27 cellular contexts compared by ENCODE assay signal in genomic region chr11:80694385-80694784, GRCh38.
"Had no signal": no experiment of that assay in that cellular context is flagged by ENCODE, and none has a peak within 500 bp of the region (broad histone marks: within the 10 kb centered on the region; RNA-seq: fewer than 3 reads in every experiment).

No MANE protein-coding gene starts in this region.

- DNase-seq: dorsolateral prefrontal cortex; effector CD4-positive, alpha-beta T cell; erythroblast; gastrocnemius medialis; head of caudate nucleus; kidney; left cardiac atrium; left lung; mesendoderm; midbrain; naive thymus-derived CD8-positive, alpha-beta T cell; nephron progenitor cell; nucleus accumbens; stimulated activated CD4-positive, alpha-beta T cell treated with anti-CD3 and anti-CD28 coated beads, Interleukin-12 subunit alpha, Interleukin-12 subunit beta, amount 100 ng/mL, for 4 hours; stimulated activated CD4-positive, alpha-beta T cell treated with anti-CD3 and anti-CD28 coated beads, Interleukin-1b, Interleukin-23, amount 100 ng/mL, for 48 hours; stimulated activated CD4-positive, alpha-beta T cell treated with anti-CD3 and anti-CD28 coated beads, Interleukin-4, amount 100 ng/mL, for 1 hour; stimulated activated CD8-positive, alpha-beta memory T cell treated with anti-CD3 and anti-CD28 coated beads, Interleukin-4, amount 100 ng/mL, for 48 hours; stimulated activated naive CD4-positive, alpha-beta T cell treated with Interleukin-2 at 50 U/mL for 16 hours; substantia nigra; testis; tibial artery had no signal

- H3K79me2 ChIP-seq: hepatocyte had no signal

- ATAC-seq: gastrocnemius medialis; left cardiac atrium; left lung; naive thymus-derived CD8-positive, alpha-beta T cell; sciatic nerve had no signal

- H3K4me2 ChIP-seq: hepatocyte, smooth muscle cell had no signal

- H3K4me1 ChIP-seq: gastrocnemius medialis, left lung, prostate gland, right atrium auricular region, testis, tibial artery had no signal

- H3K9me3 ChIP-seq: gastrocnemius medialis, left lung, prostate gland, right atrium auricular region, testis, tibial artery had no signal

- H3K36me3 ChIP-seq: gastrocnemius medialis, left lung, prostate gland, right atrium auricular region, tibial artery had no signal

- H3K4me3 ChIP-seq: dorsolateral prefrontal cortex, gastrocnemius medialis, hepatocyte, left lung, prostate gland, right atrium auricular region, smooth muscle cell, testis, tibial artery had no signal

- FAIRE-seq: colon, kidney had no signal

- H3K27me3 ChIP-seq: dorsolateral prefrontal cortex, gastrocnemius medialis, hepatocyte, left lung, right atrium auricular region, testis, tibial artery had no signal

- H3K27ac ChIP-seq: dorsolateral prefrontal cortex, gastrocnemius medialis, hepatocyte, left lung, prostate gland, right atrium auricular region, testis, tibial artery had no signal

- H2AFZ ChIP-seq: hepatocyte had no signal
